1 cellular context compared by ENCODE assay signal in the genomic region with DNA sequence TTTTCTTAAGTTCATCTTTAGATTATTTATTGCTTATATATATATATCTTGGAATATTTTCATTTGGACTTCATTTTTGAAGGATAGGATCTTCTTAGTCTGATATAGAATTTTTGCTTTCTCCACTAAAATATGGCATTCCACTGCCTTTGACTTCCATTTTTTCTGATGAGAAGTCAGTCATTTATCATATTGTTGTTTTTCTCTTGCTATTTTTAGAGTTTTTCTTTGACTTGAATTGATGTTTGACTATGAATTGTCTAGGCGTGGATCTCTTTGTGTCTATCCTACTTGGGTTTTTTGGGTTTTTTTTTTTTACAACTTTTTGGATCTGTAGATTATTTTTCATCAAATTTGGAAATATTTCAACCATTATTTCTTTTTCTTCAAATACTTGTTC.
TF ChIP-seq lines count a peak whose summit lies in the region.

No MANE protein-coding gene starts in this region.

TF ChIP-seq in A549, 52 proteins besides CTCF, POLR2A, EP300 and RAD21 (continued from another document):
- TF ChIP-seq, protein P1, sequence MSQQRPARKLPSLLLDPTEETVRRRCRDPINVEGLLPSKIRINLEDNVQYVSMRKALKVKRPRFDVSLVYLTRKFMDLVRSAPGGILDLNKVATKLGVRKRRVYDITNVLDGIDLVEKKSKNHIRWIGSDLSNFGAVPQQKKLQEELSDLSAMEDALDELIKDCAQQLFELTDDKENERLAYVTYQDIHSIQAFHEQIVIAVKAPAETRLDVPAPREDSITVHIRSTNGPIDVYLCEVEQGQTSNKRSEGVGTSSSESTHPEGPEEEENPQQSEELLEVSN (IDR thresholded peaks at IDR 0.05; ENCODE audit: borderline replicate concordance, low read depth): no peak
- TF ChIP-seq MAFK (IDR thresholded peaks at IDR 0.05; ENCODE audit: partially characterized antibody) (no peak), RFX5 (IDR thresholded peaks at IDR 0.05) (no peak), SREBF2 (IDR thresholded peaks at IDR 0.05) (no peak), CBX2 (IDR thresholded peaks at IDR 0.05; ENCODE audit: borderline replicate concordance, low read depth) (no peak), FOSB (CRISPR knock-in tag; IDR thresholded peaks at IDR 0.05) (no peak), CHD2 (IDR thresholded peaks at IDR 0.05; ENCODE audit: low read length, partially characterized antibody) (no peak), ESRRA (IDR thresholded peaks at IDR 0.05; ENCODE audit: borderline replicate concordance, low read length) (no peak), HDAC2 (IDR thresholded peaks at IDR 0.05) (no peak), NR3C1 (IDR thresholded peaks at IDR 0.05) (no peak), HEYL (CRISPR knock-in tag; IDR thresholded peaks at IDR 0.05) (no peak), JUN (IDR thresholded peaks at IDR 0.05) (no peak)
- TF ChIP-seq, protein P2, sequence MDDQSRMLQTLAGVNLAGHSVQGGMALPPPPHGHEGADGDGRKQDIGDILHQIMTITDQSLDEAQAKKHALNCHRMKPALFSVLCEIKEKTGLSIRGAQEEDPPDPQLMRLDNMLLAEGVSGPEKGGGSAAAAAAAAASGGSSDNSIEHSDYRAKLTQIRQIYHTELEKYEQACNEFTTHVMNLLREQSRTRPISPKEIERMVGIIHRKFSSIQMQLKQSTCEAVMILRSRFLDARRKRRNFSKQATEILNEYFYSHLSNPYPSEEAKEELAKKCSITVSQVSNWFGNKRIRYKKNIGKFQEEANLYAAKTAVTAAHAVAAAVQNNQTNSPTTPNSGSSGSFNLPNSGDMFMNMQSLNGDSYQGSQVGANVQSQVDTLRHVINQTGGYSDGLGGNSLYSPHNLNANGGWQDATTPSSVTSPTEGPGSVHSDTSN (IDR thresholded peaks at IDR 0.05): no peak
TF ChIP-seq in A549: peak in this region for 0.
